9 cellular contexts compared by ENCODE assay signal in genomic region chr6:125598422-125598821, GRCh38.
DNase-seq lines count a peak whose midpoint lies in the region; TF ChIP-seq lines count a peak whose summit lies in the region.
"Had no signal": no experiment of that assay in that cellular context is flagged by ENCODE, and none has a peak within 500 bp of the region (broad histone marks: within the 10 kb centered on the region; RNA-seq: fewer than 3 reads in every experiment).

No MANE protein-coding gene starts in this region.

- H3K4me2 ChIP-seq in mesendoderm (ENCODE audit: low read length) = no peak overlapping the region

- WGBS in mesendoderm (ENCODE audit: extremely low coverage, insufficient coverage, low lambda C conversion rate) = no CpG with 5 or more reads among the region's 5 CpGs
- WGBS in spleen, 5 donors = 60 to 84% (median 76%) methylated on average over 5 of the region's 5 CpGs

- H3K79me1 ChIP-seq in mesendoderm (ENCODE audit: low read length) = no peaks in the 10 kb centered on the region

- no peak overlapping the region for H3K9ac ChIP-seq in mesendoderm (ENCODE audit: low read length)

- no peak for TF ChIP-seq POLR2A in spleen (IDR thresholded peaks at IDR 0.05)

- TF ChIP-seq CTCF in brain microvascular endothelial cell (IDR thresholded peaks at IDR 0.05; ENCODE audit: low read depth, low read length, missing control alignments) (no peak), spleen (IDR thresholded peaks at IDR 0.05 in 8 of 11, conservative IDR thresholded peaks at IDR 0.05 in 3 of 11) (no peak)

- no peak overlapping the region for H3K23ac ChIP-seq in mesendoderm (ENCODE audit: low read length)

- no peak overlapping the region for H2BK5ac ChIP-seq in mesendoderm (ENCODE audit: low read length)

- H3K27ac ChIP-seq in brain microvascular endothelial cell (no peak overlapping the region), mesendoderm (ENCODE audit: low read depth, low read length) (no peak overlapping the region), spleen (no peak overlapping the region)
- H3K27ac ChIP-seq: suprapubic skin had no signal

- DNase-seq in DMS53 (lab: John Stamatoyannopoulos, UW) = peak; percentile 97
- DNase-seq in NCI-H2107 treated with DMSO at 0.1 percent for 48 hours (lab: John Stamatoyannopoulos, UW; ENCODE audit: unreplicated experiment) = peak; percentile 84
- peak; percentile 72 for DNase-seq in brain microvascular endothelial cell
- DNase-seq in mesendoderm = peak; percentile 20
- DNase-seq in mesenteric fat pad (ENCODE audit: low spot score) = no peak
- DNase-seq in spleen = no peak
- DNase-seq in KG1 (lab: John Stamatoyannopoulos, UW) = no peak
- no peak for DNase-seq in stimulated activated naive CD4-positive, alpha-beta T cell (lab: John Stamatoyannopoulos, UW)

- no peak overlapping the region for H3K4me3 ChIP-seq in brain microvascular endothelial cell (ENCODE audit: low read depth, low read length)
- H3K4me3 ChIP-seq in mesendoderm (ENCODE audit: low read length) = no peak overlapping the region
- no peak overlapping the region for H3K4me3 ChIP-seq in spleen
- H3K4me3 ChIP-seq: suprapubic skin had no signal

- H3K18ac ChIP-seq in mesendoderm (ENCODE audit: low read length) = no peak overlapping the region

- no peak overlapping the region for H3K4ac ChIP-seq in mesendoderm (ENCODE audit: low read depth, low read length)

- in situ Hi-C loops in brain microvascular endothelial cell (cut with HindIII; ENCODE audit: low pct_ligation_motif_present, low sequenced_read_pairs) = no loop called here

- H3K36me3 ChIP-seq in brain microvascular endothelial cell (replicated peaks) (no peaks in the 10 kb centered on the region), mesendoderm (ENCODE audit: control insufficient read depth, insufficient read depth, low read length) (no peaks in the 10 kb centered on the region), spleen (no peaks in the 10 kb centered on the region)
- H3K36me3 ChIP-seq: suprapubic skin had no signal

- H3K56ac ChIP-seq in mesendoderm (ENCODE audit: low read length) = no peak overlapping the region

- no peak overlapping the region for H4K5ac ChIP-seq in mesendoderm (ENCODE audit: low read length)

- H3K27me3 ChIP-seq in brain microvascular endothelial cell (replicated peaks) (no peaks in the 10 kb centered on the region), mesendoderm (ENCODE audit: insufficient read depth, low read length, poor library complexity) (no peaks in the 10 kb centered on the region), spleen (replicated peaks in 1 of 7) (peaks cover 0 to 13% (median 0%) of the 10 kb centered on the region in 7 donors)
- H3K27me3 ChIP-seq: suprapubic skin had no signal

- intact Hi-C loops in spleen (cut with DNase I; ENCODE audit: low total_unique reads) = no loop called here

- H2BK15ac ChIP-seq in mesendoderm (replicated peaks; ENCODE audit: low read depth) = no peak overlapping the region

- H2BK120ac ChIP-seq in mesendoderm (ENCODE audit: low read depth, low read length) = no peak overlapping the region

- H2AK5ac ChIP-seq in mesendoderm (ENCODE audit: low read length) = no peak overlapping the region

- no peaks in the 10 kb centered on the region for H3K79me2 ChIP-seq in mesendoderm (ENCODE audit: control insufficient read depth, insufficient read depth, low read length)

- no peak overlapping the region for H4K8ac ChIP-seq in mesendoderm (ENCODE audit: low read depth, low read length)

- peaks cover 0 to 2% (median 0%) of the 10 kb centered on the region in 8 donors for H3K9me3 ChIP-seq in spleen
- H3K9me3 ChIP-seq: suprapubic skin had no signal

- no peaks in the 10 kb centered on the region for H3K4me1 ChIP-seq in mesendoderm (ENCODE audit: control insufficient read depth, low read depth, low read length)
- H3K4me1 ChIP-seq in spleen = no peaks in the 10 kb centered on the region

Comparison
In these comparisons a context has a peak if more than half of its experiments do, and no peak if none do; other contexts are left out.
1. DNase-seq: peak in DMS53 (single experiment), NCI-H2107 treated with DMSO at 0.1 percent for 48 hours (single experiment), brain microvascular endothelial cell (single experiment) and mesendoderm (single experiment); none in mesenteric fat pad (single experiment), spleen (single experiment), KG1 (single experiment) and stimulated activated naive CD4-positive, alpha-beta T cell (0 of 6).